ENCODE assay signal across 18 cellular contexts in the genomic region with DNA sequence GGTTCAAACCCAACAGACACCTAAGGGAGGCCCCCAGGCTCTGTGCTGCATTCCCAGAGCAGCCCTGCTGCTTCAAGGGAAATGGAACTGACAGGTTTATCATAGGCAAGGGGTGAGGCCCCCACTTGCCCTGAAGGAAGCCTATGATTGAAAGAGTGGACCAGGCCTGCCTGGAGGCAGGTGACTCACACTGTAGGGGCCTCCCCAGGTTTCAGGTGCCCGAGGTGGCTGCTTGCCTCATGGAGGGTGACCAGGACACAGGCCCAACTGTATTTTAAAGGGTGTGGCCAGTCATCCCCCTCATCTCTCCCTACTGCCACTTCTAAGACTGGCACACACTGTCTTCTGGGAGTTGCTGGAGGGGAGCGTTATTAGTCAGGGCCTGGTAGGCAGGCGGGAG.
A peak's percentile ranks its signal among the peaks of the same experiment; 100 is the strongest.
DNase-seq lines count a peak whose midpoint lies in the region; ATAC-seq and TF ChIP-seq lines count a peak whose summit lies in the region.
"Had no signal": no experiment of that assay in that cellular context is flagged by ENCODE, and none has a peak within 500 bp of the region (broad histone marks: within the 10 kb centered on the region; RNA-seq: fewer than 3 reads in every experiment).

No MANE protein-coding gene starts in this region.

- H3K27me3 Mint-ChIP-seq in CD4-positive, CD25-positive, alpha-beta regulatory T cell: no peaks in the 10 kb centered on the region
- H3K27me3 Mint-ChIP-seq: IgD-negative memory B cell had no signal

- peaks cover 27% of the 10 kb centered on the region for H3K4me1 ChIP-seq in CD4-positive, CD25-positive, alpha-beta regulatory T cell (ENCODE audit: control insufficient read depth, insufficient read depth, low read length, poor library complexity, severe bottlenecking)
- H3K4me1 ChIP-seq in RWPE2 (ENCODE audit: insufficient read depth, poor library complexity, severe bottlenecking): peaks cover 52% of the 10 kb centered on the region
- H3K4me1 ChIP-seq in foreskin keratinocyte: peaks cover 32% of the 10 kb centered on the region
- peaks cover 0 to 8% (median 0%) of the 10 kb centered on the region in 4 donors for H3K4me1 ChIP-seq in tibial artery
- H3K4me1 ChIP-seq: BLaER1 treated with 17β-estradiol and CSF1 and Interleukin-3, amounts not matched to agents 10 nM and 100 nM had no signal

- H3K27me3 ChIP-seq in CD4-positive, CD25-positive, alpha-beta regulatory T cell (ENCODE audit: control insufficient read depth, insufficient read depth, low read length): no peaks in the 10 kb centered on the region
- H3K27me3 ChIP-seq in RWPE2 (ENCODE audit: insufficient read depth, poor library complexity, severe bottlenecking) (no peaks in the 10 kb centered on the region), foreskin keratinocyte (no peaks in the 10 kb centered on the region), tibial artery (no peaks in the 10 kb centered on the region)
- H3K27me3 ChIP-seq: BLaER1 treated with 17β-estradiol and CSF1 and Interleukin-3, amounts not matched to agents 10 nM and 100 nM had no signal

- no peak overlapping the region for H3K4me3 Mint-ChIP-seq in CD4-positive, CD25-positive, alpha-beta regulatory T cell
- H3K4me3 Mint-ChIP-seq: IgD-negative memory B cell had no signal

- DNase-seq in CD4-positive, CD25-positive, alpha-beta regulatory T cell: no peak
- peak; percentile 42 for DNase-seq in HPDE6-E6E7 (ENCODE audit: extremely low spot score)
- no peak for DNase-seq in RWPE2 (ENCODE audit: low spot score)
- peak in 1 of 2 donors; percentile 63 for DNase-seq in foreskin keratinocyte
- no peak for DNase-seq in tibial artery
- DNase-seq in superior temporal gyrus (ENCODE audit: extremely low spot score): no peak
- DNase-seq: MV-4-11; NCI-H1436 treated with DMSO at 0.1 percent for 48 hours; NCI-H2081 treated with DMSO at 0.1 percent for 48 hours; NCI-H526; NK-92 treated with Interleukin-12 subunit alpha and Interleukin-12 subunit beta, amount 100 ng/mL, for 24 hours; OCI-M1 had no signal

- TF ChIP-seq POLR2A in GM18505 (IDR thresholded peaks at IDR 0.05; ENCODE audit: borderline replicate concordance, extremely low read depth, insufficient read depth, insufficient read length): no peak

- TF ChIP-seq CTCF in RWPE2 (IDR thresholded peaks at IDR 0.05; ENCODE audit: poor library complexity, severe bottlenecking) (no peak), foreskin keratinocyte (conservative IDR thresholded peaks at IDR 0.05) (no peak), tibial artery (IDR thresholded peaks at IDR 0.05) (no peak)

- intact Hi-C loops in tibial artery (cut with DNase I; ENCODE audit: low total_unique reads): loop anchor here (10.0 kb wide), 1 partner anchor 1306 kb away; no protein-coding TSS in a partner anchor

- H3K4me1 Mint-ChIP-seq in CD4-positive, CD25-positive, alpha-beta regulatory T cell: peaks cover 15 to 48% (median 32%) of the 10 kb centered on the region in 4 donors
- H3K4me1 Mint-ChIP-seq: IgD-negative memory B cell had no signal

- H3K9me3 ChIP-seq in CD4-positive, CD25-positive, alpha-beta regulatory T cell (ENCODE audit: control insufficient read depth in 2 of 2, low read length in 2 of 2): no peaks in the 10 kb centered on the region
- no peaks in the 10 kb centered on the region for H3K9me3 ChIP-seq in RWPE2 (ENCODE audit: severe bottlenecking)
- H3K9me3 ChIP-seq in tibial artery: no peaks in the 10 kb centered on the region
- H3K9me3 ChIP-seq: BLaER1 treated with 17β-estradiol and CSF1 and Interleukin-3, amounts not matched to agents 10 nM and 100 nM had no signal

- peaks cover 30% of the 10 kb centered on the region for H3K36me3 Mint-ChIP-seq in CD4-positive, CD25-positive, alpha-beta regulatory T cell

- H3K36me3 ChIP-seq in CD4-positive, CD25-positive, alpha-beta regulatory T cell (ENCODE audit: control insufficient read depth, insufficient read depth, low read length): peaks cover 27% of the 10 kb centered on the region
- H3K36me3 ChIP-seq in RWPE2 (ENCODE audit: low read depth) (no peaks in the 10 kb centered on the region), tibial artery (peaks cover 6 to 13% (median 9%) of the 10 kb centered on the region in 3 donors)

- ATAC-seq in CD4-positive, CD25-positive, alpha-beta regulatory T cell (ENCODE audit: low read depth in 2 of 2): no peak
- ATAC-seq in RWPE2 (ENCODE audit: low read depth): peak; percentile 51
- peak; percentile 83 for ATAC-seq in foreskin keratinocyte
- no peak for ATAC-seq in GM18505 (IDR thresholded peaks at IDR 0.05; ENCODE audit: unreplicated experiment)
- ATAC-seq in GM21528 (IDR thresholded peaks at IDR 0.05; ENCODE audit: low FRiP score, unreplicated experiment): no peak
- ATAC-seq: Right ventricle myocardium inferior had no signal

- H3K4me3 ChIP-seq in CD4-positive, CD25-positive, alpha-beta regulatory T cell (ENCODE audit: low read depth, low read length): no peak overlapping the region
- H3K4me3 ChIP-seq in RWPE2 (ENCODE audit: severe bottlenecking) (no peak overlapping the region), tibial artery (no peak overlapping the region)
- H3K4me3 ChIP-seq: BLaER1 treated with 17β-estradiol and CSF1 and Interleukin-3, amounts not matched to agents 10 nM and 100 nM; SK-N-MC had no signal

- peak overlapping the region in 2 of 3 donors; percentile 36 to 90 for H3K27ac Mint-ChIP-seq in CD4-positive, CD25-positive, alpha-beta regulatory T cell
- H3K27ac Mint-ChIP-seq: IgD-negative memory B cell had no signal

- H3K27ac ChIP-seq in CD4-positive, CD25-positive, alpha-beta regulatory T cell (ENCODE audit: insufficient read depth, low read length, poor library complexity, severe bottlenecking): peak overlapping the region; percentile 19
- peak overlapping the region; percentile 47 for H3K27ac ChIP-seq in RWPE2 (ENCODE audit: poor library complexity, severe bottlenecking)
- peak overlapping the region; percentile 59 for H3K27ac ChIP-seq in foreskin keratinocyte
- no peak overlapping the region for H3K27ac ChIP-seq in tibial artery
- H3K27ac ChIP-seq: BLaER1 treated with 17β-estradiol and CSF1 and Interleukin-3, amounts not matched to agents 10 nM and 100 nM; SK-N-MC had no signal

- H3K9me3 Mint-ChIP-seq in CD4-positive, CD25-positive, alpha-beta regulatory T cell: no peaks in the 10 kb centered on the region
- H3K9me3 Mint-ChIP-seq: IgD-negative memory B cell had no signal

Comparison
In these comparisons a context has a peak if more than half of its experiments do, and no peak if none do; other contexts are left out.
1. ATAC-seq: peak in RWPE2 (single experiment) and foreskin keratinocyte (single experiment); none in CD4-positive, CD25-positive, alpha-beta regulatory T cell (0 of 2), GM18505 (single experiment) and GM21528 (single experiment).
2. H3K27ac ChIP-seq: peak in CD4-positive, CD25-positive, alpha-beta regulatory T cell (single experiment), RWPE2 (single experiment) and foreskin keratinocyte (single experiment); none in tibial artery (0 of 2).